In genomic region chr2:101697124-101697793, GRCh38 we compare ENCODE assay signal across 8 cellular contexts. TPM values are rescaled to one million over a fixed set of nuclear protein-coding genes. Genes with fewer than 3 reads are reported as not detected.
DNase-seq lines count a peak whose midpoint lies in the region; ATAC-seq and TF ChIP-seq lines count a peak whose summit lies in the region.

Gene MAP4K4 (plus strand): TSS chr2:101697707. CDS start chr2:101698081, 374 bp downstream.

- intact Hi-C loops in CD4-positive, alpha-beta memory T cell (cut with micrococcal nuclease) = loop anchor here (1.0 to 5.0 kb wide), 2 partner anchors 45 to 223 kb away; no protein-coding TSS in a partner anchor

- POLR2A ChIA-PET in CD4-positive, alpha-beta memory T cell (lab: Charles Lee; ENCODE audit: partially characterized antibody) = interaction anchor here (0.5 to 6.4 kb wide), 21 partner anchors 8 to 389 kb away, joined by 3 to 171 read pairs (median 4); partner anchors contain the start of genes RFX8 and RNF149

- peak within 1 kb of the TSS; percentile 91 for H2AFZ ChIP-seq in Loucy (ENCODE audit: low read length)
- H2AFZ ChIP-seq in SU-DHL-6 (ENCODE audit: low read depth, low read length, severe bottlenecking) = peak within 1 kb of the TSS; percentile 93

- peak within 1 kb of the TSS; percentile 98 for H3K4me2 ChIP-seq in Loucy (ENCODE audit: low read depth, low read length, poor library complexity, severe bottlenecking)
- peak within 1 kb of the TSS; percentile 90 for H3K4me2 ChIP-seq in SU-DHL-6 (ENCODE audit: low read depth, low read length, poor library complexity, severe bottlenecking)

- H3K27ac Mint-ChIP-seq in CD4-positive, alpha-beta memory T cell = peak within 1 kb of the TSS; percentile 89 to 98 (median 95)
- peak within 1 kb of the TSS; percentile 82 for H3K27ac Mint-ChIP-seq in activated naive CD8-positive, alpha-beta T cell treated with anti-CD3 and anti-CD28 coated beads for 36 hours
- H3K27ac Mint-ChIP-seq in glutamatergic neuron (ENCODE audit: unreplicated experiment) = peak within 1 kb of the TSS; percentile 90

- H3K36me3 ChIP-seq in CD4-positive, alpha-beta memory T cell (ENCODE audit: insufficient read depth, low read length) = no peaks in the 10 kb centered on the region
- no peaks in the 10 kb centered on the region for H3K36me3 ChIP-seq in Loucy (ENCODE audit: insufficient read depth, low read length)
- peaks cover 9% of the 10 kb centered on the region; the same call in 1 of the 2 replicates for H3K36me3 ChIP-seq in SU-DHL-6 (ENCODE audit: low read length)
- H3K36me3 ChIP-seq in suprapubic skin = no peaks in the 10 kb centered on the region

- peak; percentile 65 to 85 (median 69) for DNase-seq in CD4-positive, alpha-beta memory T cell
- peak; percentile 70 for DNase-seq in activated naive CD8-positive, alpha-beta T cell treated with anti-CD3 and anti-CD28 coated beads for 36 hours
- peak; percentile 88 for DNase-seq in glutamatergic neuron
- peak; percentile 81 for DNase-seq in occipital lobe (lab: John Stamatoyannopoulos, UW)
- peak; percentile 88 to 90 for DNase-seq in suprapubic skin (ENCODE audit: low spot score in 2 of 2)

- H3K4me3 ChIP-seq in CD4-positive, alpha-beta memory T cell (ENCODE audit: low read length in 2 of 2) = peak within 1 kb of the TSS; percentile 66 to 86
- H3K4me3 ChIP-seq in Loucy (ENCODE audit: low read length, poor library complexity, severe bottlenecking) (peak within 1 kb of the TSS; percentile 97), SU-DHL-6 (ENCODE audit: insufficient read depth, low read length, poor library complexity, severe bottlenecking) (peak within 1 kb of the TSS; percentile 92), suprapubic skin (peak within 1 kb of the TSS; percentile 72)

- TF ChIP-seq EP300 in suprapubic skin (IDR thresholded peaks at IDR 0.05) = no peak

- H3K27me3 ChIP-seq in CD4-positive, alpha-beta memory T cell (ENCODE audit: insufficient read depth, low read length) = no peaks in the 10 kb centered on the region
- H3K27me3 ChIP-seq in Loucy (ENCODE audit: insufficient read depth, low read length, poor library complexity, severe bottlenecking) (no peaks in the 10 kb centered on the region), SU-DHL-6 (ENCODE audit: low read length) (no peaks in the 10 kb centered on the region), suprapubic skin (no peaks in the 10 kb centered on the region)

- ATAC-seq in GM21381 (IDR thresholded peaks at IDR 0.05; ENCODE audit: unreplicated experiment) = peak; percentile 49

- peak within 1 kb of the TSS; percentile 66 for H3K27ac ChIP-seq in CD4-positive, alpha-beta memory T cell (ENCODE audit: low read depth, low read length)
- H3K27ac ChIP-seq in SU-DHL-6 (ENCODE audit: low read depth, low read length) = peak within 1 kb of the TSS; percentile 100
- peak within 1 kb of the TSS; percentile 89 for H3K27ac ChIP-seq in suprapubic skin

- H3F3A ChIP-seq in Loucy (ENCODE audit: low read depth) (no peaks in the 10 kb centered on the region), SU-DHL-6 (ENCODE audit: insufficient read depth) (peaks cover 33% of the 10 kb centered on the region)

- H3K79me2 ChIP-seq in Loucy (ENCODE audit: insufficient read depth, low read length) = peaks cover 44% of the 10 kb centered on the region
- H3K79me2 ChIP-seq in SU-DHL-6 (ENCODE audit: insufficient read depth, low read length) = peaks cover 42% of the 10 kb centered on the region

- no peak for TF ChIP-seq POLR2A in suprapubic skin (IDR thresholded peaks at IDR 0.05)

- peaks cover 0 to 3% (median 0%) of the 10 kb centered on the region in 8 donors for H3K9me3 Mint-ChIP-seq in CD4-positive, alpha-beta memory T cell
- peaks cover 7% of the 10 kb centered on the region for H3K9me3 Mint-ChIP-seq in activated naive CD8-positive, alpha-beta T cell treated with anti-CD3 and anti-CD28 coated beads for 36 hours
- H3K9me3 Mint-ChIP-seq in glutamatergic neuron (ENCODE audit: unreplicated experiment) = peaks cover 13% of the 10 kb centered on the region

- no peaks in the 10 kb centered on the region for H3K9me3 ChIP-seq in CD4-positive, alpha-beta memory T cell (ENCODE audit: control insufficient read depth in 1 of 2, low read length in 2 of 2)
- H3K9me3 ChIP-seq in Loucy (ENCODE audit: insufficient read depth, low read depth, low read length) (no peaks in the 10 kb centered on the region), SU-DHL-6 (ENCODE audit: insufficient read depth, low read length) (no peaks in the 10 kb centered on the region), suprapubic skin (no peaks in the 10 kb centered on the region)

- H4K20me1 ChIP-seq in Loucy (ENCODE audit: insufficient read depth, low read length, poor library complexity, severe bottlenecking) (peaks cover 39% of the 10 kb centered on the region), SU-DHL-6 (ENCODE audit: low read depth, low read length) (no peaks in the 10 kb centered on the region)

- H3K36me3 Mint-ChIP-seq in CD4-positive, alpha-beta memory T cell = peaks cover 4 to 10% of the 10 kb centered on the region in 2 donors
- peaks cover 8% of the 10 kb centered on the region for H3K36me3 Mint-ChIP-seq in activated naive CD8-positive, alpha-beta T cell treated with anti-CD3 and anti-CD28 coated beads for 36 hours
- no peaks in the 10 kb centered on the region for H3K36me3 Mint-ChIP-seq in glutamatergic neuron (ENCODE audit: unreplicated experiment)

- peak within 1 kb of the TSS; percentile 92 to 96 (median 94) for H3K4me3 Mint-ChIP-seq in CD4-positive, alpha-beta memory T cell
- peak within 1 kb of the TSS; percentile 84 for H3K4me3 Mint-ChIP-seq in activated naive CD8-positive, alpha-beta T cell treated with anti-CD3 and anti-CD28 coated beads for 36 hours
- peak within 1 kb of the TSS; percentile 92 for H3K4me3 Mint-ChIP-seq in glutamatergic neuron (ENCODE audit: unreplicated experiment)

- WGBS in suprapubic skin = 0% methylated on average over 16 of the region's 85 CpGs

- no peaks in the 10 kb centered on the region for H3K27me3 Mint-ChIP-seq in CD4-positive, alpha-beta memory T cell
- peaks cover 3% of the 10 kb centered on the region for H3K27me3 Mint-ChIP-seq in activated naive CD8-positive, alpha-beta T cell treated with anti-CD3 and anti-CD28 coated beads for 36 hours
- peaks cover 5% of the 10 kb centered on the region for H3K27me3 Mint-ChIP-seq in glutamatergic neuron (ENCODE audit: unreplicated experiment)

- H3K9me2 ChIP-seq in Loucy (replicated peaks; ENCODE audit: low read depth, low read length) = no peaks in the 10 kb centered on the region
- H3K9me2 ChIP-seq in SU-DHL-6 (replicated peaks; ENCODE audit: insufficient read depth, low read length) = no peaks in the 10 kb centered on the region

- peaks cover 14 to 30% (median 20%) of the 10 kb centered on the region in 4 donors for H3K4me1 Mint-ChIP-seq in CD4-positive, alpha-beta memory T cell
- H3K4me1 Mint-ChIP-seq in activated naive CD8-positive, alpha-beta T cell treated with anti-CD3 and anti-CD28 coated beads for 36 hours = peaks cover 10% of the 10 kb centered on the region
- peaks cover 8% of the 10 kb centered on the region for H3K4me1 Mint-ChIP-seq in glutamatergic neuron (ENCODE audit: low read depth, unreplicated experiment)

- no peak for TF ChIP-seq CTCF in Loucy (conservative IDR thresholded peaks at IDR 0.05; ENCODE audit: low read length)
- TF ChIP-seq CTCF in SU-DHL-6 (IDR thresholded peaks at IDR 0.05; ENCODE audit: insufficient read depth, low read length, poor library complexity, severe bottlenecking) = no peak
- TF ChIP-seq CTCF in glutamatergic neuron (IDR thresholded peaks at IDR 0.05; ENCODE audit: partially characterized antibody, unreplicated experiment) = peak; percentile 5
- peak in 1 of 2 donors; percentile 5 for TF ChIP-seq CTCF in suprapubic skin (IDR thresholded peaks at IDR 0.05)

- H3K9ac ChIP-seq in Loucy (ENCODE audit: low read depth, low read length, poor library complexity, severe bottlenecking) (peak within 1 kb of the TSS; percentile 97), SU-DHL-6 (ENCODE audit: low read length) (peak within 1 kb of the TSS; percentile 81)

- peaks cover 44% of the 10 kb centered on the region for H3K4me1 ChIP-seq in CD4-positive, alpha-beta memory T cell (ENCODE audit: insufficient read depth, low read length)
- H3K4me1 ChIP-seq in Loucy (ENCODE audit: insufficient read depth, low read length, poor library complexity, severe bottlenecking) (peaks cover 33% of the 10 kb centered on the region), suprapubic skin (peaks cover 37% of the 10 kb centered on the region)

- CTCF ChIA-PET in CD4-positive, alpha-beta memory T cell (lab: Charles Lee; ENCODE audit: partially characterized antibody) = interaction anchor here (0.9 to 3.2 kb wide), 10 partner anchors 12 to 278 kb away, joined by 3 to 18 read pairs (median 4); partner anchors contain the start of gene RFX8

RNA-seq across cellular contexts. Expression of gene MAP4K4, which starts in this region (rescaled TPM):
- 100 to 1,000 TPM; 105 to 114 TPM for total RNA-seq in CD4-positive, alpha-beta memory T cell
- polyA plus RNA-seq in CD4-positive, alpha-beta memory T cell = 10 to 100 TPM in 1 of 2 donors, 1 to 10 TPM in 1; 2.4 to 18.9 TPM
- 10 to 100 TPM; 34.4 to 36.5 TPM for total RNA-seq in activated naive CD8-positive, alpha-beta T cell treated with anti-CD3 and anti-CD28 coated beads for 36 hours
- total RNA-seq in glutamatergic neuron (ENCODE audit: unreplicated experiment) (756 TPM), occipital lobe (165 TPM), suprapubic skin (10 to 100 TPM; 29.6 to 56.6 (median 38.2) TPM)

Comparison
In these comparisons a context has a peak if more than half of its experiments do, and no peak if none do; other contexts are left out.
1. Peak in every context shown above with its lines: DNase-seq, ATAC-seq, H3K4me3 ChIP-seq and H3K27ac ChIP-seq.